ENCODE assay signal across 17 cellular contexts in the genomic region with DNA sequence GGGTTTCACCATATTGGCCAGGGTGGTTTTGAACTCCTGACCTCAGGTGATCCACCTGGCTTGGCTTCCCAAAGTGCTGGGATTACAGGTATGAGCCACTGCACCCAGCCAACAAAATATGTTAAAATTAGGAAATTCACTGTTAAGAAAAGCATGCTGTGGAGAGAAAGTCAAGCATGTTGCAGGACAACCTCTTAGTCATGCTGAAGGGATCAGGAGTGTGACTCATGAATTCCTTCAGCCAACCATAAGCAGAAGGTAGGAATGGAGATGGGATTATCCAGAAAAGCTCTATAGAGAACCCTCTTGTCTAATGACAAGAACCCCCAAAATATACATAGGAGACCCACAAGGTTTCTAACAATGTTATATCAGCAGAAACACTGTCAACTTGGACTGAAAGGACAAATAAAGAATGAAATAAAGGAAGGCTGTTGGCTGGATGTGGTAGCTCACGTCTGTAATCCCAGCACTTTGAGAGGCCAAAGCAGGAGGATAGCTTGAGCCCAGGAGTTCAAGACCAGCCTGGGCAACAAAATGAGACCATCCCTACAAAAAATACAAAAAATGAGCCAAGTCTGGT. TPM values are rescaled to one million over a fixed set of nuclear protein-coding genes. Genes with fewer than 3 reads are reported as not detected.
DNase-seq lines count a peak whose midpoint lies in the region; ATAC-seq and TF ChIP-seq lines count a peak whose summit lies in the region.
"Had no signal": no experiment of that assay in that cellular context is flagged by ENCODE, and none has a peak within 500 bp of the region (broad histone marks: within the 10 kb centered on the region; RNA-seq: fewer than 3 reads in every experiment).

No MANE protein-coding gene starts in this region.

- H3K4me2 ChIP-seq in mammary epithelial cell (ENCODE audit: insufficient read depth, low read depth, low read length): no peak overlapping the region

- H3K9me3 ChIP-seq in mammary epithelial cell (replicated peaks; ENCODE audit: insufficient read depth, low read length) (no peaks in the 10 kb centered on the region), left lung (peaks cover 0 to 5% of the 10 kb centered on the region in 2 donors)
- H3K9me3 ChIP-seq: testis had no signal

- in situ Hi-C loops in Caki2 (cut with HindIII; ENCODE audit: low pct_unique_long_range_greater_than_20kb, low sequenced_read_pairs): no loop called here
- in situ Hi-C loops in mammary epithelial cell (cut with MboI; ENCODE audit: low sequenced_read_pairs in 2 of 2): no loop called here

- intact Hi-C loops in mammary epithelial cell (cut with micrococcal nuclease): loop anchor here (2.0 kb wide), 1 partner anchor 18 kb away; no protein-coding TSS in a partner anchor
- intact Hi-C loops in left lung (cut with DNase I): no loop called here

- no peaks in the 10 kb centered on the region for H3K27me3 ChIP-seq in mammary epithelial cell (ENCODE audit: insufficient read depth, low read length)
- H3K27me3 ChIP-seq in left lung: no peaks in the 10 kb centered on the region
- H3K27me3 ChIP-seq: testis had no signal

- no peak overlapping the region for H3K9ac ChIP-seq in mammary epithelial cell (ENCODE audit: insufficient read depth, low read length)

- H3K4me1 ChIP-seq in mammary epithelial cell (ENCODE audit: insufficient read depth, low read length): no peaks in the 10 kb centered on the region
- peaks cover 0 to 28% of the 10 kb centered on the region in 2 donors for H3K4me1 ChIP-seq in left lung

- no peak overlapping the region for H3K27ac ChIP-seq in mammary epithelial cell (ENCODE audit: insufficient read depth, low read depth, low read length)
- H3K27ac ChIP-seq in left lung: peak overlapping the region in 1 of 2 donors; percentile 62
- H3K27ac ChIP-seq in substantia nigra (ENCODE audit: low read depth, low read length, poor library complexity, severe bottlenecking): no peak overlapping the region
- H3K27ac ChIP-seq: testis had no signal

- no peak overlapping the region for H3K4me3 ChIP-seq in mammary epithelial cell (replicated peaks in 1 of 3; ENCODE audit: insufficient read depth in 1 of 3, low read depth in 2 of 3, low read length in 3 of 3)
- no peak overlapping the region for H3K4me3 ChIP-seq in left lung
- H3K4me3 ChIP-seq: lung, testis had no signal

- DNase-seq in Caki2 (ENCODE audit: low read depth) (peak; percentile 35), HT1080 (ENCODE audit: low read depth) (peak; percentile 69), mammary epithelial cell (peak; percentile 80), left lung (no peak), retina (no peak), substantia nigra (lab: John Stamatoyannopoulos, UW) (no peak)
- DNase-seq: activated CD4-positive, alpha-beta memory T cell treated with anti-CD3 and anti-CD28 coated beads for 36 hours; activated effector memory CD4-positive, alpha-beta T cell treated with Interleukin-2 at 50 U/mL for 16 hours; NCI-H1048; NCI-H345; nucleus accumbens; OCI-M1; testis had no signal

- no peak overlapping the region for H2AFZ ChIP-seq in mammary epithelial cell (ENCODE audit: low read depth, low read length)

- peaks cover 89% of the 10 kb centered on the region for H3K79me2 ChIP-seq in mammary epithelial cell (ENCODE audit: insufficient read depth, low read length)

- ATAC-seq in left lung (peak; percentile 25), GM21423 (IDR thresholded peaks at IDR 0.05; ENCODE audit: unreplicated experiment) (no peak), GM18907 (IDR thresholded peaks at IDR 0.05; ENCODE audit: unreplicated experiment) (no peak)

- TF ChIP-seq CTCF in mammary epithelial cell (conservative IDR thresholded peaks at IDR 0.05 in 1 of 2, IDR thresholded peaks at IDR 0.05 in 1 of 2; ENCODE audit: extremely low read depth in 1 of 2, insufficient read depth in 1 of 2, low read depth in 1 of 2, low read length in 2 of 2) (no peak), left lung (IDR thresholded peaks at IDR 0.05) (no peak)

- peaks cover 3% of the 10 kb centered on the region for H3K36me3 ChIP-seq in mammary epithelial cell (ENCODE audit: insufficient read depth, low read length)
- H3K36me3 ChIP-seq in left lung: no peaks in the 10 kb centered on the region

- no TSS peak for BruUV-seq in mammary epithelial cell (replicated peaks; lab: Mats Ljungman, UMichigan)

- dilution Hi-C loops in mammary epithelial cell (cut with HindIII; ENCODE audit: low sequenced_read_pairs): no loop called here

- 100% methylated on average over 1 of the region's 1 CpG for WGBS in mammary epithelial cell (ENCODE audit: low coverage, missing lambda C conversion rate)

- H4K20me1 ChIP-seq in mammary epithelial cell (ENCODE audit: insufficient read depth, low read length): no peaks in the 10 kb centered on the region

- CTCF ChIA-PET in mammary epithelial cell (lab: Charles Lee; ENCODE audit: low non-redundant PET): no interaction called here

RNA-seq across cellular contexts. Expression of gene MRTFA, which starts 16.0 kb away (rescaled TPM):
- 9.4 and 24.6 TPM in 2 replicates for total RNA-seq in Caki2 (2014; rRNA removed; shearing (Covaris generic); ENCODE audit: low replicate concordance)
- 23.6 and 23.9 TPM in 2 replicates for total RNA-seq in HT1080 (2014; rRNA removed; shearing (Covaris generic))
- polyA plus RNA-seq in HT1080 (2015; cell fraction: cytosol; rRNA removed): 21.5 and 24.0 TPM in 2 replicates
- 33.8 and 40.8 TPM in 2 replicates for polyA plus RNA-seq in HT1080 (2015; cell fraction: nucleus; rRNA removed)
- total RNA-seq in mammary epithelial cell (10 to 100 TPM; 51.0 to 75.7 TPM), left lung (10 to 100 TPM; 56.1 to 58.0 TPM)
- polyA plus RNA-seq in mammary epithelial cell: 8.3 TPM
- polyA minus RNA-seq in mammary epithelial cell: 137 TPM

RNA-seq across cellular contexts. Expression of gene MCHR1, which starts 58.7 kb away (rescaled TPM):
- not detected in 2 replicates for total RNA-seq in Caki2 (2014; rRNA removed; shearing (Covaris generic); ENCODE audit: low replicate concordance)
- 0.14 TPM in 1 of 2 replicates, not detected in the other for total RNA-seq in HT1080 (2014; rRNA removed; shearing (Covaris generic))
- not detected in 2 replicates for polyA plus RNA-seq in HT1080 (2015; cell fraction: cytosol; rRNA removed)
- polyA plus RNA-seq in HT1080 (2015; cell fraction: nucleus; rRNA removed): not detected in 2 replicates
- total RNA-seq in mammary epithelial cell (under 1 TPM; 0.14 to 0.50 TPM), left lung (under 1 TPM in 1 of 2 donors, not detected in 1; 0.23 TPM)
- polyA plus RNA-seq in mammary epithelial cell: 0.10 TPM
- not detected for polyA minus RNA-seq in mammary epithelial cell
- total RNA-seq: activated CD4-positive, alpha-beta memory T cell treated with anti-CD3 and anti-CD28 coated beads for 36 hours; T-helper 2 cell treated with Interferon-gamma antibody and Interleukin-4, amounts not matched to agents 100 ng/mL and 5 ng/mL, for 36 hours had no signal

Comparison
In these comparisons a context has a peak if more than half of its experiments do, and no peak if none do; other contexts are left out.
1. DNase-seq: peak in Caki2 (single experiment), HT1080 (single experiment) and mammary epithelial cell (single experiment); none in left lung (0 of 2), retina (single experiment) and substantia nigra (0 of 49).